1 cellular context compared by ENCODE assay signal in the genomic region with DNA sequence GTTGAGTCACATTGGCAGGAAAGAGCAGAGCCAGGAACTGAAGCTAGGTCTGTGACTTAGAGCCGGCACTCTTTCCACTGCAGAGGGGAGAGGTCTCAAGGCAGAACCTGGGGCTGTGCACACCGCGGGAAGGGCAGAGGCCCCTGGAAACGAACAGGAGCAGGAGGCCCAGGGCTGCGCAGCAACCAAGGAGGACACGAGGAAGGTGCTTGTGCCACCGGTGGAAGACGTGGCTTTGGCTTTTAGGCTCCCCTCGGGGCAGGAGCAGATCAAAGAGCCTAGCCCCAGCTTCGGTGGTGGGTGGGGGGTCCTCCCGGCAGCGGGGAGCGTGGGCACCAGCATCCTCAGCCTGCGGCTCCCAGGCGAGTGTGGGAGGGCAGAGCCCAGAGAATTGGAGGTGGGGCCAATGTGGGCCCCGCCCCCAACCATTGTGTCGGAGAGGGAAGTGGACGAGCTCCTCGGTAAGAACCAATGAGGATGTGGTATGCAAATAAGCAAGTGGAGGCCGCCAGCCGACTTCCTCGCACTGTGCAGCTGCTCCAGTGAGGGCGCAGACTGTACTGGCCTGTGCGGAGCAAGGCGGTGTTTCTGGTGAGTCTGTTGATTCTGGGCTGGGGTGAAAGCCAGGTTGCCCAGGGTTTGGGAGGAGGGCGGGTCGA.
TF ChIP-seq lines count a peak whose summit lies in the region.

A gene with protein sequence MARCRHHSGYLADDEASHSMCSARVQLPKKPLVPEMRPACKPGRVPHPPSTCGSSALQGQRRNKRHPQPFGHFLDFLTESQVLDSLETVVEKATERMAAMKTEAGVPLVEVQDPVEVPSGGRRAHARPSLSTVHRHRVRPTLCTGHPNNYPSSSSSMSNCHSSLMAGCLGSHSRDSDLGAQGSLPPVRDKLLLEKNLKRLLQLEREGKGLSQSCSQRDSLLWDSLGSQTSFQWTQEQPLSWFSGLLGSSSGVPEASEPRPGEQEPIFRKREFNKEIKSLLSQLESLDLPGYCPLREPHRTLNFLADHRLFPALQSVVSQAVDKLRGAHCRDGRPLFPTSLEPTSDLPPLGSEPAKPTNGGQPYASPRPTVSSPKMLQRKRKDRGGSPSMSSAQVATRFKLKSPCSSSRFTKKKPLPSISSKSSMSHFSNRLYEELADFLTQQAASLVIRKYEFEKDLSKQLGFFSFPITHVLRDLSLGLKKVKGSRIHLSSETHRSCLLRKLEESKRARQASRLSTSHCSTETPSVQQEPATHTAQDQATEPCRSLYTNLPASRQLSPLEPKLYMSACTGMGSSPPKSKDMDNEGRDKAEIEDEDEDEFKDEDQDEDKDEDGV (plus strand): TSS at position 524 of the 659 bp plus-strand sequence. CDS start 422 bp downstream, outside the sequence.

TF ChIP-seq in GM23338, 12 proteins besides CTCF, POLR2A, EP300 and RAD21 (continued from another document):
- TF ChIP-seq, protein P1, sequence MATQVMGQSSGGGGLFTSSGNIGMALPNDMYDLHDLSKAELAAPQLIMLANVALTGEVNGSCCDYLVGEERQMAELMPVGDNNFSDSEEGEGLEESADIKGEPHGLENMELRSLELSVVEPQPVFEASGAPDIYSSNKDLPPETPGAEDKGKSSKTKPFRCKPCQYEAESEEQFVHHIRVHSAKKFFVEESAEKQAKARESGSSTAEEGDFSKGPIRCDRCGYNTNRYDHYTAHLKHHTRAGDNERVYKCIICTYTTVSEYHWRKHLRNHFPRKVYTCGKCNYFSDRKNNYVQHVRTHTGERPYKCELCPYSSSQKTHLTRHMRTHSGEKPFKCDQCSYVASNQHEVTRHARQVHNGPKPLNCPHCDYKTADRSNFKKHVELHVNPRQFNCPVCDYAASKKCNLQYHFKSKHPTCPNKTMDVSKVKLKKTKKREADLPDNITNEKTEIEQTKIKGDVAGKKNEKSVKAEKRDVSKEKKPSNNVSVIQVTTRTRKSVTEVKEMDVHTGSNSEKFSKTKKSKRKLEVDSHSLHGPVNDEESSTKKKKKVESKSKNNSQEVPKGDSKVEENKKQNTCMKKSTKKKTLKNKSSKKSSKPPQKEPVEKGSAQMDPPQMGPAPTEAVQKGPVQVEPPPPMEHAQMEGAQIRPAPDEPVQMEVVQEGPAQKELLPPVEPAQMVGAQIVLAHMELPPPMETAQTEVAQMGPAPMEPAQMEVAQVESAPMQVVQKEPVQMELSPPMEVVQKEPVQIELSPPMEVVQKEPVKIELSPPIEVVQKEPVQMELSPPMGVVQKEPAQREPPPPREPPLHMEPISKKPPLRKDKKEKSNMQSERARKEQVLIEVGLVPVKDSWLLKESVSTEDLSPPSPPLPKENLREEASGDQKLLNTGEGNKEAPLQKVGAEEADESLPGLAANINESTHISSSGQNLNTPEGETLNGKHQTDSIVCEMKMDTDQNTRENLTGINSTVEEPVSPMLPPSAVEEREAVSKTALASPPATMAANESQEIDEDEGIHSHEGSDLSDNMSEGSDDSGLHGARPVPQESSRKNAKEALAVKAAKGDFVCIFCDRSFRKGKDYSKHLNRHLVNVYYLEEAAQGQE (IDR thresholded peaks at IDR 0.05; ENCODE audit: unreplicated experiment): no peak
- TF ChIP-seq, protein P2, sequence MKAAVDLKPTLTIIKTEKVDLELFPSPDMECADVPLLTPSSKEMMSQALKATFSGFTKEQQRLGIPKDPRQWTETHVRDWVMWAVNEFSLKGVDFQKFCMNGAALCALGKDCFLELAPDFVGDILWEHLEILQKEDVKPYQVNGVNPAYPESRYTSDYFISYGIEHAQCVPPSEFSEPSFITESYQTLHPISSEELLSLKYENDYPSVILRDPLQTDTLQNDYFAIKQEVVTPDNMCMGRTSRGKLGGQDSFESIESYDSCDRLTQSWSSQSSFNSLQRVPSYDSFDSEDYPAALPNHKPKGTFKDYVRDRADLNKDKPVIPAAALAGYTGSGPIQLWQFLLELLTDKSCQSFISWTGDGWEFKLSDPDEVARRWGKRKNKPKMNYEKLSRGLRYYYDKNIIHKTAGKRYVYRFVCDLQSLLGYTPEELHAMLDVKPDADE (IDR thresholded peaks at IDR 0.05): no peak
- TF ChIP-seq STAT1 (IDR thresholded peaks at IDR 0.05; ENCODE audit: unreplicated experiment) (no peak), CREB1 (CRISPR knock-in tag; IDR thresholded peaks at IDR 0.05; ENCODE audit: low read depth) (no peak), NANOG (IDR thresholded peaks at IDR 0.05; ENCODE audit: borderline replicate concordance) (no peak), ZNF331 (CRISPR knock-in tag; IDR thresholded peaks at IDR 0.05; ENCODE audit: low read depth) (no peak)
- TF ChIP-seq, protein P3, sequence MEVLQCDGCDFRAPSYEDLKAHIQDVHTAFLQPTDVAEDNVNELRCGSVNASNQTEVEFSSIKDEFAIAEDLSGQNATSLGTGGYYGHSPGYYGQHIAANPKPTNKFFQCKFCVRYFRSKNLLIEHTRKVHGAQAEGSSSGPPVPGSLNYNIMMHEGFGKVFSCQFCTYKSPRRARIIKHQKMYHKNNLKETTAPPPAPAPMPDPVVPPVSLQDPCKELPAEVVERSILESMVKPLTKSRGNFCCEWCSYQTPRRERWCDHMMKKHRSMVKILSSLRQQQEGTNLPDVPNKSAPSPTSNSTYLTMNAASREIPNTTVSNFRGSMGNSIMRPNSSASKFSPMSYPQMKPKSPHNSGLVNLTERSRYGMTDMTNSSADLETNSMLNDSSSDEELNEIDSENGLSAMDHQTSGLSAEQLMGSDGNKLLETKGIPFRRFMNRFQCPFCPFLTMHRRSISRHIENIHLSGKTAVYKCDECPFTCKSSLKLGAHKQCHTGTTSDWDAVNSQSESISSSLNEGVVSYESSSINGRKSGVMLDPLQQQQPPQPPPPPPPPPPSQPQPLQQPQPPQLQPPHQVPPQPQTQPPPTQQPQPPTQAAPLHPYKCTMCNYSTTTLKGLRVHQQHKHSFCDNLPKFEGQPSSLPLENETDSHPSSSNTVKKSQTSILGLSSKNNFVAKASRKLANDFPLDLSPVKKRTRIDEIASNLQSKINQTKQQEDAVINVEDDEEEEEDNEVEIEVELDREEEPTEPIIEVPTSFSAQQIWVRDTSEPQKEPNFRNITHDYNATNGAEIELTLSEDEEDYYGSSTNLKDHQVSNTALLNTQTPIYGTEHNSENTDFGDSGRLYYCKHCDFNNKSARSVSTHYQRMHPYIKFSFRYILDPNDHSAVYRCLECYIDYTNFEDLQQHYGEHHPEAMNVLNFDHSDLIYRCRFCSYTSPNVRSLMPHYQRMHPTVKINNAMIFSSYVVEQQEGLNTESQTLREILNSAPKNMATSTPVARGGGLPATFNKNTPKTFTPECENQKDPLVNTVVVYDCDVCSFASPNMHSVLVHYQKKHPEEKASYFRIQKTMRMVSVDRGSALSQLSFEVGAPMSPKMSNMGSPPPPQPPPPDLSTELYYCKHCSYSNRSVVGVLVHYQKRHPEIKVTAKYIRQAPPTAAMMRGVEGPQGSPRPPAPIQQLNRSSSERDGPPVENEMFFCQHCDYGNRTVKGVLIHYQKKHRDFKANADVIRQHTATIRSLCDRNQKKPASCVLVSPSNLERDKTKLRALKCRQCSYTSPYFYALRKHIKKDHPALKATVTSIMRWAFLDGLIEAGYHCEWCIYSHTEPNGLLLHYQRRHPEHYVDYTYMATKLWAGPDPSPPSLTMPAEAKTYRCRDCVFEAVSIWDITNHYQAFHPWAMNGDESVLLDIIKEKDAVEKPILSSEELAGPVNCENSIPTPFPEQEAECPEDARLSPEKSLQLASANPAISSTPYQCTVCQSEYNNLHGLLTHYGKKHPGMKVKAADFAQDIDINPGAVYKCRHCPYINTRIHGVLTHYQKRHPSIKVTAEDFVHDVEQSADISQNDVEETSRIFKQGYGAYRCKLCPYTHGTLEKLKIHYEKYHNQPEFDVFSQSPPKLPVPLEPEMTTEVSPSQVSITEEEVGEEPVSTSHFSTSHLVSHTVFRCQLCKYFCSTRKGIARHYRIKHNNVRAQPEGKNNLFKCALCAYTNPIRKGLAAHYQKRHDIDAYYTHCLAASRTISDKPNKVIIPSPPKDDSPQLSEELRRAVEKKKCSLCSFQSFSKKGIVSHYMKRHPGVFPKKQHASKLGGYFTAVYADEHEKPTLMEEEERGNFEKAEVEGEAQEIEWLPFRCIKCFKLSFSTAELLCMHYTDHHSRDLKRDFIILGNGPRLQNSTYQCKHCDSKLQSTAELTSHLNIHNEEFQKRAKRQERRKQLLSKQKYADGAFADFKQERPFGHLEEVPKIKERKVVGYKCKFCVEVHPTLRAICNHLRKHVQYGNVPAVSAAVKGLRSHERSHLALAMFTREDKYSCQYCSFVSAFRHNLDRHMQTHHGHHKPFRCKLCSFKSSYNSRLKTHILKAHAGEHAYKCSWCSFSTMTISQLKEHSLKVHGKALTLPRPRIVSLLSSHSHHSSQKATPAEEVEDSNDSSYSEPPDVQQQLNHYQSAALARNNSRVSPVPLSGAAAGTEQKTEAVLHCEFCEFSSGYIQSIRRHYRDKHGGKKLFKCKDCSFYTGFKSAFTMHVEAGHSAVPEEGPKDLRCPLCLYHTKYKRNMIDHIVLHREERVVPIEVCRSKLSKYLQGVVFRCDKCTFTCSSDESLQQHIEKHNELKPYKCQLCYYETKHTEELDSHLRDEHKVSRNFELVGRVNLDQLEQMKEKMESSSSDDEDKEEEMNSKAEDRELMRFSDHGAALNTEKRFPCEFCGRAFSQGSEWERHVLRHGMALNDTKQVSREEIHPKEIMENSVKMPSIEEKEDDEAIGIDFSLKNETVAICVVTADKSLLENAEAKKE (CRISPR knock-in tag; IDR thresholded peaks at IDR 0.05): no peak
